20 cellular contexts compared by ENCODE assay signal in genomic region chr17:80132906-80133625, GRCh38. TPM values are rescaled to one million over a fixed set of nuclear protein-coding genes. Genes with fewer than 3 reads are reported as not detected.
A peak's percentile ranks its signal among the peaks of the same experiment; 100 is the strongest.
DNase-seq lines count a peak whose midpoint lies in the region; ATAC-seq, FAIRE-seq and TF ChIP-seq lines count a peak whose summit lies in the region.
"Had no signal": no experiment of that assay in that cellular context is flagged by ENCODE, and none has a peak within 500 bp of the region (broad histone marks: within the 10 kb centered on the region; RNA-seq: fewer than 3 reads in every experiment).

No MANE protein-coding gene starts in this region.

- TF ChIP-seq EP300 in HepG2 (IDR thresholded peaks at IDR 0.05; ENCODE audit: low read depth in 2 of 2, low read length in 2 of 2) = no peak
- TF ChIP-seq EP300 in HepG2 (CRISPR knock-in tag; IDR thresholded peaks at IDR 0.05; ENCODE audit: borderline replicate concordance) = no peak

- no peaks in the 10 kb centered on the region for H3K9me3 ChIP-seq in HepG2 (ENCODE audit: low read length)
- no peaks in the 10 kb centered on the region for H3K9me3 ChIP-seq in right lobe of liver
- H3K9me3 ChIP-seq in T-helper 17 cell (ENCODE audit: control insufficient read depth, low read length, poor library complexity, severe bottlenecking) = no peaks in the 10 kb centered on the region
- no peaks in the 10 kb centered on the region for H3K9me3 ChIP-seq in CD4-positive, alpha-beta memory T cell (ENCODE audit: control insufficient read depth in 1 of 2, low read length in 2 of 2)
- H3K9me3 ChIP-seq in gastrocnemius medialis = no peaks in the 10 kb centered on the region
- H3K9me3 ChIP-seq: testis had no signal

- H3K4me3 Mint-ChIP-seq in T-helper 17 cell = no peak overlapping the region
- H3K4me3 Mint-ChIP-seq in endothelial cell (ENCODE audit: unreplicated experiment) = peak overlapping the region; percentile 0
- no peak overlapping the region for H3K4me3 Mint-ChIP-seq in CD4-positive, alpha-beta memory T cell

- H3K9ac ChIP-seq in HepG2 (ENCODE audit: insufficient read depth, low read depth, low read length) = no peak overlapping the region

- ATAC-seq in HepG2 (peak; percentile 37), right lobe of liver (no peak), T-helper 17 cell (no peak), gastrocnemius medialis (no peak)
- ATAC-seq: GM12878, left ventricle myocardium superior had no signal

- H3K27me3 Mint-ChIP-seq in T-helper 17 cell (peaks cover 15% of the 10 kb centered on the region), endothelial cell (ENCODE audit: unreplicated experiment) (no peaks in the 10 kb centered on the region)
- H3K27me3 Mint-ChIP-seq in CD4-positive, alpha-beta memory T cell = peaks cover 0 to 4% of the 10 kb centered on the region in 2 donors

- peaks cover 20% of the 10 kb centered on the region for H3K4me1 ChIP-seq in HepG2 (ENCODE audit: insufficient read depth, low read length)
- H3K4me1 ChIP-seq in right lobe of liver = peaks cover 0 to 14% (median 4%) of the 10 kb centered on the region in 4 donors
- H3K4me1 ChIP-seq in CD4-positive, alpha-beta memory T cell (ENCODE audit: insufficient read depth, low read length) = no peaks in the 10 kb centered on the region
- H3K4me1 ChIP-seq in gastrocnemius medialis = no peaks in the 10 kb centered on the region
- H3K4me1 ChIP-seq: testis had no signal

- DNase-seq in HepG2 (ENCODE audit: low spot score) (no peak), right lobe of liver (no peak), T-helper 17 cell (no peak), endothelial cell (ENCODE audit: low spot score) (no peak), urothelium cell line (ENCODE audit: low spot score) (no peak), gastrocnemius medialis (no peak), amniotic stem cell (lab: John Stamatoyannopoulos, UW) (no peak)
- no peak for DNase-seq in CD4-positive, alpha-beta memory T cell
- DNase-seq: activated CD4-positive, CD25-positive, alpha-beta regulatory T cell; foreskin melanocyte; hippocampal formation; KG1; left ventricle myocardium superior; NCI-H146; NCI-H2171; NCI-H69; T1000; testis had no signal

- H3K36me3 ChIP-seq in HepG2 (replicated peaks in 1 of 2; ENCODE audit: control insufficient read depth in 1 of 2, insufficient read depth in 2 of 2, low read length in 2 of 2) (peaks cover 28 to 50% of the 10 kb centered on the region in 2 experiments), right lobe of liver (peaks cover 6 to 50% (median 26%) of the 10 kb centered on the region in 4 donors), gastrocnemius medialis (peaks cover 2 to 55% of the 10 kb centered on the region in 2 donors)
- H3K36me3 ChIP-seq in CD4-positive, alpha-beta memory T cell (ENCODE audit: insufficient read depth, low read length) = peaks cover 37% of the 10 kb centered on the region

- in situ Hi-C loops in HepG2 (cut with HindIII; ENCODE audit: extremely low pct_ligation_motif_present, low pct_unique_long_range_greater_than_20kb) (no loop called here), gastrocnemius medialis (cut with MboI; ENCODE audit: low sequenced_read_pairs in 4 of 4) (no loop called here)

- no peak overlapping the region for H2AFZ ChIP-seq in HepG2 (ENCODE audit: low read length)

- CTCF ChIA-PET in HepG2 (lab: Yijun Ruan, JAX; ENCODE audit: low intra/inter-chr PET ratio, low total read pairs) = no interaction called here
- CTCF ChIA-PET in CD4-positive, alpha-beta memory T cell (lab: Charles Lee; ENCODE audit: partially characterized antibody) = no interaction called here

- TF ChIP-seq POLR2A in HepG2 (IDR thresholded peaks at IDR 0.05; ENCODE audit: insufficient read depth in 1 of 2, low read depth in 2 of 2, low read length in 2 of 2) (no peak), right lobe of liver (IDR thresholded peaks at IDR 0.05) (no peak), gastrocnemius medialis (IDR thresholded peaks at IDR 0.05) (no peak)

- H3K27me3 ChIP-seq in HepG2 (ENCODE audit: control insufficient read depth in 1 of 2, insufficient read depth in 2 of 2, low read length in 2 of 2) = no peaks in the 10 kb centered on the region
- no peaks in the 10 kb centered on the region for H3K27me3 ChIP-seq in right lobe of liver
- no peaks in the 10 kb centered on the region for H3K27me3 ChIP-seq in CD4-positive, alpha-beta memory T cell (ENCODE audit: insufficient read depth, low read length)
- no peaks in the 10 kb centered on the region for H3K27me3 ChIP-seq in gastrocnemius medialis
- H3K27me3 ChIP-seq: testis had no signal

- H3K4me1 Mint-ChIP-seq in T-helper 17 cell (peaks cover 5% of the 10 kb centered on the region), endothelial cell (ENCODE audit: unreplicated experiment) (peaks cover 2% of the 10 kb centered on the region)
- H3K4me1 Mint-ChIP-seq in CD4-positive, alpha-beta memory T cell = no peaks in the 10 kb centered on the region

- H3K27ac ChIP-seq in HepG2 (ENCODE audit: extremely low read length, insufficient read depth, low read length) = no peak overlapping the region
- H3K27ac ChIP-seq in right lobe of liver = no peak overlapping the region
- H3K27ac ChIP-seq in CD4-positive, alpha-beta memory T cell (ENCODE audit: low read depth, low read length) = no peak overlapping the region
- no peak overlapping the region for H3K27ac ChIP-seq in gastrocnemius medialis
- H3K27ac ChIP-seq: testis had no signal

- no peaks in the 10 kb centered on the region for H4K20me1 ChIP-seq in HepG2 (ENCODE audit: insufficient read depth, low read length)

- H3K4me3 ChIP-seq in HepG2 (replicated peaks in 1 of 3; ENCODE audit: insufficient read depth in 1 of 3, low read depth in 2 of 3, low read length in 3 of 3) (no peak overlapping the region), right lobe of liver (no peak overlapping the region), gastrocnemius medialis (no peak overlapping the region)
- no peak overlapping the region for H3K4me3 ChIP-seq in CD4-positive, alpha-beta memory T cell (ENCODE audit: low read length in 2 of 2)
- H3K4me3 ChIP-seq: GM12878, testis had no signal

- H3K36me3 Mint-ChIP-seq in T-helper 17 cell (ENCODE audit: low read depth) = peaks cover 14% of the 10 kb centered on the region
- peaks cover 6% of the 10 kb centered on the region for H3K36me3 Mint-ChIP-seq in endothelial cell (ENCODE audit: low read depth, unreplicated experiment)
- H3K36me3 Mint-ChIP-seq in CD4-positive, alpha-beta memory T cell = peaks cover 38 to 44% of the 10 kb centered on the region in 2 donors

- WGBS in HepG2 (ENCODE audit: low lambda C conversion rate) = 88% methylated on average over 5 of the region's 5 CpGs
- WGBS in right lobe of liver (ENCODE audit: insufficient coverage, low coverage, low lambda C conversion rate, missing lambda C conversion rate) = 95% methylated on average over 4 of the region's 5 CpGs

- no peaks in the 10 kb centered on the region for H3K79me2 ChIP-seq in HepG2 (ENCODE audit: insufficient read depth, low read length)

- POLR2A ChIA-PET in HepG2 (lab: Yijun Ruan, JAX) = interaction anchor here (1.1 to 2.1 kb wide), 3 partner anchors 13 to 32 kb away, joined by 3 to 10 read pairs (median 6); partner anchors contain the start of genes EIF4A3 and GAA
- POLR2A ChIA-PET in CD4-positive, alpha-beta memory T cell (lab: Charles Lee; ENCODE audit: partially characterized antibody) = interaction anchor here (1.7 to 2.0 kb wide), 2 partner anchors 11 to 13 kb away, joined by 5 read pairs; partner anchors contain the start of gene EIF4A3

- no peaks in the 10 kb centered on the region for H3K9me3 Mint-ChIP-seq in endothelial cell (ENCODE audit: unreplicated experiment)
- H3K9me3 Mint-ChIP-seq in CD4-positive, alpha-beta memory T cell = no peaks in the 10 kb centered on the region

- FAIRE-seq in HepG2 (lab: Jason Lieb, UNC) = no peak
- FAIRE-seq in urothelium cell line (lab: Jason Lieb, UNC) = peak; percentile 71
- FAIRE-seq: GM12878, islet of Langerhans had no signal

- H3K27ac Mint-ChIP-seq in T-helper 17 cell = peak overlapping the region; percentile 2
- H3K27ac Mint-ChIP-seq in endothelial cell (ENCODE audit: unreplicated experiment) = no peak overlapping the region
- H3K27ac Mint-ChIP-seq in CD4-positive, alpha-beta memory T cell = peak overlapping the region in 3 of 7 donors; percentile 43 to 72 (median 59)

- intact Hi-C loops in HepG2 (cut with micrococcal nuclease; ENCODE audit: unreplicated experiment) (no loop called here), right lobe of liver (cut with DNase I) (no loop called here), gastrocnemius medialis (cut with DNase I; ENCODE audit: low total_unique reads) (no loop called here)
- intact Hi-C loops in CD4-positive, alpha-beta memory T cell (cut with micrococcal nuclease) = no loop called here

- TF ChIP-seq RAD21 in HepG2 (CRISPR knock-in tag; IDR thresholded peaks at IDR 0.05) = no peak

- BruUV-seq in HepG2 (replicated peaks; lab: Mats Ljungman, UMichigan) = no TSS peak

- TF ChIP-seq CTCF in HepG2 (CRISPR knock-in tag; IDR thresholded peaks at IDR 0.05) = no peak
- TF ChIP-seq CTCF in right lobe of liver (IDR thresholded peaks at IDR 0.05) = no peak
- TF ChIP-seq CTCF in endothelial cell (IDR thresholded peaks at IDR 0.05; ENCODE audit: unreplicated experiment) = no peak
- no peak for TF ChIP-seq CTCF in gastrocnemius medialis (IDR thresholded peaks at IDR 0.05 in 4 of 5, conservative IDR thresholded peaks at IDR 0.05 in 1 of 5)

- H3K4me2 ChIP-seq in HepG2 (ENCODE audit: low read depth, low read length) = no peak overlapping the region

RNA-seq across cellular contexts. Expression of gene EIF4A3, which starts 13.9 kb away (rescaled TPM):
- 187 and 239 TPM in 2 replicates for total RNA-seq in HepG2 (2016; rRNA removed; fragmentation: Illumina TruSeq; extraction: Trizol)
- 22.3 and 28.3 TPM in 2 replicates for total RNA-seq in HepG2 (2016; cell fraction: cytosol; rRNA removed; fragmentation: Illumina TruSeq; extraction: Trizol; ENCODE audit: low read depth)
- total RNA-seq in HepG2 (2016; cell fraction: insoluble cytoplasmic fraction; rRNA removed; fragmentation: Illumina TruSeq; extraction: Trizol) = 185 and 243 TPM in 2 replicates
- total RNA-seq in HepG2 (2016; cell fraction: membrane; rRNA removed; fragmentation: Illumina TruSeq; extraction: Trizol) = 36.4 and 40.0 TPM in 2 replicates
- total RNA-seq in HepG2 (2016; cell fraction: nucleus; rRNA removed; fragmentation: Illumina TruSeq; extraction: Trizol) = 83.4 and 83.5 TPM in 2 replicates
- polyA plus RNA-seq in HepG2 (2011; rRNA removed) = 121 and 145 TPM in 2 replicates
- polyA plus RNA-seq in HepG2 (2011; cell fraction: cytosol; rRNA removed) = 103 and 117 TPM in 2 replicates
- 77.0 and 103 TPM in 2 replicates for polyA plus RNA-seq in HepG2 (2011; cell fraction: nucleus; rRNA removed)
- 104 and 124 TPM in 2 replicates for polyA plus RNA-seq in HepG2 (2012)
- 8.3 and 9.0 TPM in 2 replicates for polyA plus RNA-seq in HepG2 (2016; cell fraction: cytosol; fragmentation: Illumina TruSeq; extraction: Trizol; ENCODE audit: low read depth)
- 233 and 236 TPM in 2 replicates for polyA plus RNA-seq in HepG2 (2016; cell fraction: insoluble cytoplasmic fraction; fragmentation: Illumina TruSeq; extraction: Trizol; ENCODE audit: low read depth)
- polyA plus RNA-seq in HepG2 (2016; cell fraction: membrane; fragmentation: Illumina TruSeq; extraction: Trizol; ENCODE audit: low read depth) = 19.8 and 20.6 TPM in 2 replicates
- 120 and 131 TPM in 2 replicates for polyA plus RNA-seq in HepG2 (2016; cell fraction: nucleus; fragmentation: Illumina TruSeq; extraction: Trizol; ENCODE audit: insufficient read depth, low read depth)
- 54.2 and 110 TPM in 2 replicates for polyA minus RNA-seq in HepG2 (2011; rRNA and poly(A)+ RNA removed; ENCODE audit: low replicate concordance)
- 55.3 and 55.4 TPM in 2 replicates for polyA minus RNA-seq in HepG2 (2011; cell fraction: cytosol; rRNA and poly(A)+ RNA removed)
- polyA minus RNA-seq in HepG2 (2011; cell fraction: nucleus; rRNA and poly(A)+ RNA removed) = 61.8 and 65.1 TPM in 2 replicates
- 10 to 100 TPM; 21.6 to 41.7 (median 32.2) TPM for total RNA-seq in right lobe of liver
- total RNA-seq in T-helper 17 cell = 10 to 100 TPM; 86.2 to 92.2 TPM
- 76.6 TPM for total RNA-seq in endothelial cell (ENCODE audit: unreplicated experiment)
- 10 to 100 TPM; 54.2 to 56.0 TPM for total RNA-seq in CD4-positive, alpha-beta memory T cell
- polyA plus RNA-seq in CD4-positive, alpha-beta memory T cell = 100 to 1,000 TPM in 1 of 2 donors, 10 to 100 TPM in 1; 85.8 to 105 TPM
- 10 to 100 TPM; 27.4 to 32.8 (median 30.0) TPM for total RNA-seq in gastrocnemius medialis

RNA-seq across cellular contexts. Expression of gene GAA, which starts 31.7 kb away (rescaled TPM):
- total RNA-seq in HepG2 (2016; rRNA removed; fragmentation: Illumina TruSeq; extraction: Trizol) (13.4 and 36.4 TPM in 2 replicates), right lobe of liver (10 to 100 TPM; 42.7 to 94.1 (median 71.0) TPM), T-helper 17 cell (10 to 100 TPM; 16.7 to 23.8 TPM), endothelial cell (ENCODE audit: unreplicated experiment) (93.0 TPM), gastrocnemius medialis (10 to 100 TPM; 39.2 to 72.3 (median 70.1) TPM)
- total RNA-seq in HepG2 (2016; cell fraction: cytosol; rRNA removed; fragmentation: Illumina TruSeq; extraction: Trizol; ENCODE audit: low read depth) = 13.8 and 16.4 TPM in 2 replicates
- 12.1 and 36.9 TPM in 2 replicates for total RNA-seq in HepG2 (2016; cell fraction: insoluble cytoplasmic fraction; rRNA removed; fragmentation: Illumina TruSeq; extraction: Trizol)
- total RNA-seq in HepG2 (2016; cell fraction: membrane; rRNA removed; fragmentation: Illumina TruSeq; extraction: Trizol) = 20.3 and 20.7 TPM in 2 replicates
- 47.6 and 57.6 TPM in 2 replicates for total RNA-seq in HepG2 (2016; cell fraction: nucleus; rRNA removed; fragmentation: Illumina TruSeq; extraction: Trizol)
- 21.6 and 23.6 TPM in 2 replicates for polyA plus RNA-seq in HepG2 (2011; rRNA removed)
- 16.3 and 29.8 TPM in 2 replicates for polyA plus RNA-seq in HepG2 (2011; cell fraction: cytosol; rRNA removed)
- 231 and 320 TPM in 2 replicates for polyA plus RNA-seq in HepG2 (2011; cell fraction: nucleus; rRNA removed)
- 50.7 and 73.8 TPM in 2 replicates for polyA plus RNA-seq in HepG2 (2012)
- polyA plus RNA-seq in HepG2 (2016; cell fraction: cytosol; fragmentation: Illumina TruSeq; extraction: Trizol; ENCODE audit: low read depth) = 11.3 and 13.9 TPM in 2 replicates
- polyA plus RNA-seq in HepG2 (2016; cell fraction: insoluble cytoplasmic fraction; fragmentation: Illumina TruSeq; extraction: Trizol; ENCODE audit: low read depth) = 16.7 and 22.9 TPM in 2 replicates
- polyA plus RNA-seq in HepG2 (2016; cell fraction: membrane; fragmentation: Illumina TruSeq; extraction: Trizol; ENCODE audit: low read depth) = 13.9 and 14.3 TPM in 2 replicates
- polyA plus RNA-seq in HepG2 (2016; cell fraction: nucleus; fragmentation: Illumina TruSeq; extraction: Trizol; ENCODE audit: insufficient read depth, low read depth) = 136 and 145 TPM in 2 replicates
- polyA minus RNA-seq in HepG2 (2011; rRNA and poly(A)+ RNA removed; ENCODE audit: low replicate concordance) = 7.2 and 27.1 TPM in 2 replicates
- polyA minus RNA-seq in HepG2 (2011; cell fraction: cytosol; rRNA and poly(A)+ RNA removed) = 22.9 and 24.2 TPM in 2 replicates
- 20.3 and 21.2 TPM in 2 replicates for polyA minus RNA-seq in HepG2 (2011; cell fraction: nucleus; rRNA and poly(A)+ RNA removed)
- total RNA-seq in CD4-positive, alpha-beta memory T cell = 10 to 100 TPM; 41.1 to 44.8 TPM
- 10 to 100 TPM; 14.5 to 15.3 TPM for polyA plus RNA-seq in CD4-positive, alpha-beta memory T cell

RNA-seq across cellular contexts. Expression of gene CARD14, which starts 36.8 kb away (rescaled TPM):
- 0.11 TPM in 1 of 2 replicates, not detected in the other for total RNA-seq in HepG2 (2016; rRNA removed; fragmentation: Illumina TruSeq; extraction: Trizol)
- not detected in 2 replicates for total RNA-seq in HepG2 (2016; cell fraction: cytosol; rRNA removed; fragmentation: Illumina TruSeq; extraction: Trizol; ENCODE audit: low read depth)
- total RNA-seq in HepG2 (2016; cell fraction: insoluble cytoplasmic fraction; rRNA removed; fragmentation: Illumina TruSeq; extraction: Trizol) = 0.06 TPM in 1 of 2 replicates, not detected in the other
- not detected in 2 replicates for total RNA-seq in HepG2 (2016; cell fraction: membrane; rRNA removed; fragmentation: Illumina TruSeq; extraction: Trizol)
- not detected in 2 replicates for total RNA-seq in HepG2 (2016; cell fraction: nucleus; rRNA removed; fragmentation: Illumina TruSeq; extraction: Trizol)
- polyA plus RNA-seq in HepG2 (2011; rRNA removed) = 0.03 TPM in 1 of 2 replicates, not detected in the other
- polyA plus RNA-seq in HepG2 (2011; cell fraction: cytosol; rRNA removed) = not detected in 2 replicates
- 0.05 and 0.11 TPM in 2 replicates for polyA plus RNA-seq in HepG2 (2011; cell fraction: nucleus; rRNA removed)
- 0.16 and 0.19 TPM in 2 replicates for polyA plus RNA-seq in HepG2 (2012)
- not detected in 2 replicates for polyA plus RNA-seq in HepG2 (2016; cell fraction: cytosol; fragmentation: Illumina TruSeq; extraction: Trizol; ENCODE audit: low read depth)
- polyA plus RNA-seq in HepG2 (2016; cell fraction: insoluble cytoplasmic fraction; fragmentation: Illumina TruSeq; extraction: Trizol; ENCODE audit: low read depth) = not detected in 2 replicates
- not detected in 2 replicates for polyA plus RNA-seq in HepG2 (2016; cell fraction: membrane; fragmentation: Illumina TruSeq; extraction: Trizol; ENCODE audit: low read depth)
- polyA plus RNA-seq in HepG2 (2016; cell fraction: nucleus; fragmentation: Illumina TruSeq; extraction: Trizol; ENCODE audit: insufficient read depth, low read depth) = 0.21 TPM in 1 of 2 replicates, not detected in the other
- polyA minus RNA-seq in HepG2 (2011; rRNA and poly(A)+ RNA removed; ENCODE audit: low replicate concordance) = 0.22 and 5.5 TPM in 2 replicates
- polyA minus RNA-seq in HepG2 (2011; cell fraction: cytosol; rRNA and poly(A)+ RNA removed) = not detected in 2 replicates
- not detected in 2 replicates for polyA minus RNA-seq in HepG2 (2011; cell fraction: nucleus; rRNA and poly(A)+ RNA removed)
- total RNA-seq in right lobe of liver = under 1 TPM in 3 of 6 experiments, not detected in 3; 0.20 to 0.29 (median 0.22) TPM
- total RNA-seq in T-helper 17 cell = not detected
- 0.64 TPM for total RNA-seq in endothelial cell (ENCODE audit: unreplicated experiment)
- under 1 TPM in 1 of 2 experiments, not detected in 1; 0.09 TPM for total RNA-seq in CD4-positive, alpha-beta memory T cell
- under 1 TPM in 1 of 2 donors, not detected in 1; 0.07 TPM for polyA plus RNA-seq in CD4-positive, alpha-beta memory T cell
- total RNA-seq in gastrocnemius medialis = not detected
- total RNA-seq: GM12878, left ventricle myocardium superior had no signal
